Comparison of ENCODE assay signal across 8 cellular contexts in genomic region chr6:108655840-108656650, GRCh38.
DNase-seq lines count a peak whose midpoint lies in the region; ATAC-seq and TF ChIP-seq lines count a peak whose summit lies in the region.
"Had no signal": no experiment of that assay in that cellular context is flagged by ENCODE, and none has a peak within 500 bp of the region (broad histone marks: within the 10 kb centered on the region; RNA-seq: fewer than 3 reads in every experiment).

No MANE protein-coding gene starts in this region.

- H3K36me3 ChIP-seq in endodermal cell (ENCODE audit: control insufficient read depth, insufficient read depth, low read length) (no peaks in the 10 kb centered on the region), muscle layer of colon (ENCODE audit: insufficient read depth, low read length) (no peaks in the 10 kb centered on the region), upper lobe of right lung (no peaks in the 10 kb centered on the region)

- peak overlapping the region; percentile 49 for H3K27ac Mint-ChIP-seq in endodermal cell

- intact Hi-C loops in upper lobe of right lung (cut with DNase I), result loop anchor here (10.0 kb wide), 1 partner anchor 51 kb away; no protein-coding TSS in a partner anchor

- H3K9ac ChIP-seq in endodermal cell (ENCODE audit: extremely low read depth, low read length, poor library complexity, severe bottlenecking) (no peak overlapping the region), muscle layer of colon (ENCODE audit: low read length) (no peak overlapping the region)

- H3K36me3 Mint-ChIP-seq in endodermal cell (ENCODE audit: low read depth), result peaks cover 4% of the 10 kb centered on the region

- WGBS in endodermal cell (ENCODE audit: insufficient coverage in 1 of 2, insufficient read length in 1 of 2), 2 experiments, result 91% methylated on average over 7 to 12 of the region's 12 CpGs

- peak; percentile 53 for DNase-seq in NCI-H774 (lab: John Stamatoyannopoulos, UW)
- DNase-seq in endodermal cell, result no peak
- no peak for DNase-seq in upper lobe of right lung
- DNase-seq in UCSD-AML1 (lab: John Stamatoyannopoulos, UW; ENCODE audit: unreplicated experiment), result no peak
- DNase-seq: NCI-H2081 treated with DMSO at 0.1 percent for 48 hours had no signal

- H3K4me3 ChIP-seq in endodermal cell (ENCODE audit: low read length) (no peak overlapping the region), muscle layer of colon (ENCODE audit: low read depth in 1 of 2, low read length in 2 of 2) (no peak overlapping the region), upper lobe of right lung (peak overlapping the region; percentile 25)

- H3K4me1 Mint-ChIP-seq in endodermal cell, result peaks cover 24% of the 10 kb centered on the region

- no peaks in the 10 kb centered on the region for H3K27me3 ChIP-seq in endodermal cell (ENCODE audit: control insufficient read depth, insufficient read depth, low read length, poor library complexity, severe bottlenecking)
- H3K27me3 ChIP-seq in muscle layer of colon (ENCODE audit: control insufficient read depth in 1 of 2, insufficient read depth in 2 of 2, low read length in 2 of 2), result no peaks in the 10 kb centered on the region
- no peaks in the 10 kb centered on the region for H3K27me3 ChIP-seq in upper lobe of right lung

- H3K27me3 Mint-ChIP-seq in endodermal cell (ENCODE audit: insufficient read depth), result no peaks in the 10 kb centered on the region

- ATAC-seq in upper lobe of right lung, result no peak
- no peak for ATAC-seq in HG03097 (IDR thresholded peaks at IDR 0.05; ENCODE audit: low FRiP score, unreplicated experiment)
- no peak for ATAC-seq in GM18517 (IDR thresholded peaks at IDR 0.05; ENCODE audit: unreplicated experiment)

- H3K9me3 ChIP-seq in endodermal cell (ENCODE audit: control insufficient read depth, low read length) (no peaks in the 10 kb centered on the region), muscle layer of colon (ENCODE audit: low read length) (no peaks in the 10 kb centered on the region), upper lobe of right lung (no peaks in the 10 kb centered on the region)

- no peak for TF ChIP-seq CTCF in endodermal cell (conservative IDR thresholded peaks at IDR 0.05)
- TF ChIP-seq CTCF in upper lobe of right lung (IDR thresholded peaks at IDR 0.05), result no peak

- H3K4me1 ChIP-seq in endodermal cell (ENCODE audit: control insufficient read depth, insufficient read depth, low read length), result peaks cover 13% of the 10 kb centered on the region
- peaks cover 64% of the 10 kb centered on the region for H3K4me1 ChIP-seq in muscle layer of colon (ENCODE audit: insufficient read depth, low read length)
- peaks cover 78% of the 10 kb centered on the region for H3K4me1 ChIP-seq in upper lobe of right lung

- H3K4me3 Mint-ChIP-seq in endodermal cell, result no peak overlapping the region

- H3K27ac ChIP-seq in endodermal cell (ENCODE audit: low read depth, low read length) (peak overlapping the region; percentile 83), muscle layer of colon (ENCODE audit: low read depth, low read length) (peak overlapping the region; percentile 66), upper lobe of right lung (peak overlapping the region; percentile 74)

- peaks cover 4% of the 10 kb centered on the region for H3K9me3 Mint-ChIP-seq in endodermal cell
